In genomic region chr10:94496010-94496409, GRCh38 we compare ENCODE assay signal across 14 cellular contexts. TPM values are rescaled to one million over a fixed set of nuclear protein-coding genes. Genes with fewer than 3 reads are reported as not detected.
DNase-seq lines count a peak whose midpoint lies in the region; ATAC-seq, FAIRE-seq and TF ChIP-seq lines count a peak whose summit lies in the region.
"Had no signal": no experiment of that assay in that cellular context is flagged by ENCODE, and none has a peak within 500 bp of the region (broad histone marks: within the 10 kb centered on the region; RNA-seq: fewer than 3 reads in every experiment).

No MANE protein-coding gene starts in this region.

- peaks cover 4% of the 10 kb centered on the region for H3K4me1 Mint-ChIP-seq in activated CD8-positive, alpha-beta memory T cell treated with anti-CD3 and anti-CD28 coated beads, Interleukin-2, amount 10 ng/mL, durations not matched to agents 7 days and 5 days
- H3K4me1 Mint-ChIP-seq: activated naive CD4-positive, alpha-beta T cell treated with anti-CD3 and anti-CD28 coated beads, Interleukin-2, amount 50 U/mL, for 24 hours had no signal

- CTCF ChIA-PET in activated CD8-positive, alpha-beta memory T cell treated with anti-CD3 and anti-CD28 coated beads, Interleukin-2, amount 10 ng/mL, durations not matched to agents 7 days and 5 days (lab: Charles Lee), result interaction anchor here (1.4 kb wide), 1 partner anchor 176 kb away, joined by 3 read pairs; no protein-coding TSS in a partner anchor

- H3K4me3 Mint-ChIP-seq in activated CD8-positive, alpha-beta memory T cell treated with anti-CD3 and anti-CD28 coated beads, Interleukin-2, amount 10 ng/mL, durations not matched to agents 7 days and 5 days, result no peak overlapping the region
- H3K4me3 Mint-ChIP-seq: activated naive CD4-positive, alpha-beta T cell treated with anti-CD3 and anti-CD28 coated beads, Interleukin-2, amount 50 U/mL, for 24 hours had no signal

- no peak for FAIRE-seq in D721Med (lab: Jason Lieb, UNC)

- TF ChIP-seq CTCF in GM13977 (IDR thresholded peaks at IDR 0.05; ENCODE audit: extremely low read depth, insufficient read depth, missing control alignments), result no peak
- no peak for TF ChIP-seq CTCF in D721Med (IDR thresholded peaks at IDR 0.05; ENCODE audit: insufficient read depth, missing control alignments)

- DNase-seq in GM13977 (ENCODE audit: low spot score) (peak; percentile 40), hepatic stellate cell (ENCODE audit: low spot score) (peak; percentile 19), D721Med (ENCODE audit: insufficient read length, low spot score) (no peak), inferior parietal cortex (ENCODE audit: extremely low spot score) (no peak)
- DNase-seq in activated CD8-positive, alpha-beta memory T cell treated with anti-CD3 and anti-CD28 coated beads, Interleukin-2, amount 10 ng/mL, durations not matched to agents 7 days and 5 days, result no peak
- DNase-seq: midbrain, MM.1S, sigmoid colon, SW 1271, uterus had no signal

- H3K27me3 Mint-ChIP-seq in activated CD8-positive, alpha-beta memory T cell treated with anti-CD3 and anti-CD28 coated beads, Interleukin-2, amount 10 ng/mL, durations not matched to agents 7 days and 5 days, result peaks cover 10% of the 10 kb centered on the region

- ATAC-seq in GM21576 (IDR thresholded peaks at IDR 0.05; ENCODE audit: unreplicated experiment) (peak; percentile 82), HG03175 (IDR thresholded peaks at IDR 0.05; ENCODE audit: unreplicated experiment) (peak; percentile 75), HG02571 (IDR thresholded peaks at IDR 0.05; ENCODE audit: unreplicated experiment) (no peak)
- ATAC-seq in activated CD8-positive, alpha-beta memory T cell treated with anti-CD3 and anti-CD28 coated beads, Interleukin-2, amount 10 ng/mL, durations not matched to agents 7 days and 5 days, result no peak

- no peaks in the 10 kb centered on the region for H3K9me3 Mint-ChIP-seq in activated CD8-positive, alpha-beta memory T cell treated with anti-CD3 and anti-CD28 coated beads, Interleukin-2, amount 10 ng/mL, durations not matched to agents 7 days and 5 days (ENCODE audit: low read depth)
- H3K9me3 Mint-ChIP-seq: activated naive CD4-positive, alpha-beta T cell treated with anti-CD3 and anti-CD28 coated beads, Interleukin-2, amount 50 U/mL, for 24 hours had no signal

- H3K36me3 Mint-ChIP-seq in activated CD8-positive, alpha-beta memory T cell treated with anti-CD3 and anti-CD28 coated beads, Interleukin-2, amount 10 ng/mL, durations not matched to agents 7 days and 5 days, result no peaks in the 10 kb centered on the region
- H3K36me3 Mint-ChIP-seq: activated naive CD4-positive, alpha-beta T cell treated with anti-CD3 and anti-CD28 coated beads, Interleukin-2, amount 50 U/mL, for 24 hours had no signal

- no peak overlapping the region for H3K27ac Mint-ChIP-seq in activated CD8-positive, alpha-beta memory T cell treated with anti-CD3 and anti-CD28 coated beads, Interleukin-2, amount 10 ng/mL, durations not matched to agents 7 days and 5 days
- H3K27ac Mint-ChIP-seq: activated naive CD4-positive, alpha-beta T cell treated with anti-CD3 and anti-CD28 coated beads, Interleukin-2, amount 50 U/mL, for 24 hours had no signal

- in situ Hi-C loops in GM13977 (cut with MboI; ENCODE audit: low pct_unique_long_range_greater_than_20kb, low sequenced_read_pairs, unreplicated experiment), result no loop called here

RNA-seq across cellular contexts. Expression of gene HELLS, which starts 49.6 kb away (rescaled TPM):
- 100 to 1,000 TPM; 152 to 157 TPM for total RNA-seq in activated CD8-positive, alpha-beta memory T cell treated with anti-CD3 and anti-CD28 coated beads, Interleukin-2, amount 10 ng/mL, durations not matched to agents 7 days and 5 days

Comparison
In these comparisons a context has a peak if more than half of its experiments do, and no peak if none do; other contexts are left out.
1. DNase-seq: peak in GM13977 (single experiment) and hepatic stellate cell (single experiment); none in D721Med (single experiment), activated CD8-positive, alpha-beta memory T cell treated with anti-CD3 and anti-CD28 coated beads, Interleukin-2, amount 10 ng/mL, durations not matched to agents 7 days and 5 days (single experiment) and inferior parietal cortex (single experiment).
2. ATAC-seq: peak in GM21576 (single experiment) and HG03175 (single experiment); none in HG02571 (single experiment) and activated CD8-positive, alpha-beta memory T cell treated with anti-CD3 and anti-CD28 coated beads, Interleukin-2, amount 10 ng/mL, durations not matched to agents 7 days and 5 days (single experiment).